ENCODE assay signal across 9 cellular contexts in genomic region chr12:7806863-7807487, GRCh38. TPM values are rescaled to one million over a fixed set of nuclear protein-coding genes. Genes with fewer than 3 reads are reported as not detected.
DNase-seq lines count a peak whose midpoint lies in the region; ATAC-seq, FAIRE-seq and TF ChIP-seq lines count a peak whose summit lies in the region.
"Had no signal": no experiment of that assay in that cellular context is flagged by ENCODE, and none has a peak within 500 bp of the region (broad histone marks: within the 10 kb centered on the region; RNA-seq: fewer than 3 reads in every experiment).

No MANE protein-coding gene starts in this region.

- H3K4me1 ChIP-seq in testis: no peaks in the 10 kb centered on the region

- FAIRE-seq in RCC 7860 (lab: Jason Lieb, UNC): peak; percentile 34

- no peaks in the 10 kb centered on the region for H3K36me3 ChIP-seq in testis (ENCODE audit: low read depth, missing control alignments)

- no peaks in the 10 kb centered on the region for H3K27me3 ChIP-seq in testis

- WGBS in testis, 2 donors: 15 to 24% methylated on average over 2 of the region's 2 CpGs

- no peaks in the 10 kb centered on the region for H3K9me3 ChIP-seq in testis

- intact Hi-C loops in testis (cut with DNase I; ENCODE audit: low total_unique reads): no loop called here

- ATAC-seq in HG02840 (IDR thresholded peaks at IDR 0.05; ENCODE audit: low FRiP score, unreplicated experiment): no peak

- TF ChIP-seq CTCF in fibroblast of villous mesenchyme (IDR thresholded peaks at IDR 0.05; ENCODE audit: insufficient read depth, low read depth, low read length) (peak; percentile 97), testis (IDR thresholded peaks at IDR 0.05) (peak; percentile 48 to 84 (median 69))

- TF ChIP-seq POLR2A in testis (IDR thresholded peaks at IDR 0.05): no peak

- H3K27ac ChIP-seq in testis: no peak overlapping the region

- peak; percentile 27 for DNase-seq in COLO668 (lab: John Stamatoyannopoulos, UW; ENCODE audit: unreplicated experiment)
- DNase-seq in HK-2 (ENCODE audit: unreplicated experiment): peak; percentile 51
- peak; percentile 37 for DNase-seq in RCC 7860 (ENCODE audit: low spot score)
- peak; percentile 14 to 24 for DNase-seq in activated T-helper 1 cell treated with anti-CD3 and anti-CD28 coated beads, Interleukin-2, amount 50 U/mL, for 16 hours (ENCODE audit: low read depth in 1 of 2, low spot score in 1 of 2)
- DNase-seq in fibroblast of villous mesenchyme (ENCODE audit: low read depth): peak; percentile 61
- peak in 35 of 56 donors; percentile 0 to 78 (median 24) for DNase-seq in nucleus accumbens (lab: John Stamatoyannopoulos, UW)
- DNase-seq in testis: peak; percentile 85

- H3K4me3 ChIP-seq in fibroblast of villous mesenchyme (ENCODE audit: low read depth, low read length) (no peak overlapping the region), testis (no peak overlapping the region)

RNA-seq across cellular contexts. Expression of gene NANOG, which starts 17.8 kb away (rescaled TPM):
- total RNA-seq in fibroblast of villous mesenchyme (not detected in 2 replicates), testis (1 to 10 TPM in 1 of 2 donors, under 1 TPM in 1; 0.50 to 1.1 TPM)
- polyA plus RNA-seq in testis (ENCODE audit: insufficient read depth, low read depth, low replicate concordance): 0.29 TPM
- total RNA-seq: T-helper 2 cell treated with Interferon-gamma antibody and Interleukin-4, amounts not matched to agents 100 ng/mL and 5 ng/mL, for 36 hours had no signal

RNA-seq across cellular contexts. Expression of gene NANOGNB, which starts 42.0 kb away (rescaled TPM):
- total RNA-seq in fibroblast of villous mesenchyme (not detected in 2 replicates), testis (1 to 10 TPM in 1 of 2 donors, under 1 TPM in 1; 0.62 to 1.6 TPM)
- polyA plus RNA-seq in testis (ENCODE audit: insufficient read depth, low read depth, low replicate concordance): 0.58 TPM
- total RNA-seq: T-helper 2 cell treated with Interferon-gamma antibody and Interleukin-4, amounts not matched to agents 100 ng/mL and 5 ng/mL, for 36 hours had no signal

RNA-seq across cellular contexts. Expression of gene CLEC4C, which starts 59.8 kb away (rescaled TPM):
- total RNA-seq in fibroblast of villous mesenchyme (not detected in 2 replicates), testis (1 to 10 TPM; 2.0 to 2.1 TPM)
- polyA plus RNA-seq in testis (ENCODE audit: insufficient read depth, low read depth, low replicate concordance): 1.9 TPM
- total RNA-seq: T-helper 2 cell treated with Interferon-gamma antibody and Interleukin-4, amounts not matched to agents 100 ng/mL and 5 ng/mL, for 36 hours had no signal

Comparison
In these comparisons a context has a peak if more than half of its experiments do, and no peak if none do; other contexts are left out.
1. DNase-seq: peak in every context shown above with its lines; median percentile 85 in testis; 61 in fibroblast of villous mesenchyme; 51 in HK-2; 37 in RCC 7860; 27 in COLO668; 24 in nucleus accumbens; 19 in activated T-helper 1 cell treated with anti-CD3 and anti-CD28 coated beads, Interleukin-2, amount 50 U/mL, for 16 hours.